Comparison of ENCODE assay signal across 1 cellular context in the genomic region with DNA sequence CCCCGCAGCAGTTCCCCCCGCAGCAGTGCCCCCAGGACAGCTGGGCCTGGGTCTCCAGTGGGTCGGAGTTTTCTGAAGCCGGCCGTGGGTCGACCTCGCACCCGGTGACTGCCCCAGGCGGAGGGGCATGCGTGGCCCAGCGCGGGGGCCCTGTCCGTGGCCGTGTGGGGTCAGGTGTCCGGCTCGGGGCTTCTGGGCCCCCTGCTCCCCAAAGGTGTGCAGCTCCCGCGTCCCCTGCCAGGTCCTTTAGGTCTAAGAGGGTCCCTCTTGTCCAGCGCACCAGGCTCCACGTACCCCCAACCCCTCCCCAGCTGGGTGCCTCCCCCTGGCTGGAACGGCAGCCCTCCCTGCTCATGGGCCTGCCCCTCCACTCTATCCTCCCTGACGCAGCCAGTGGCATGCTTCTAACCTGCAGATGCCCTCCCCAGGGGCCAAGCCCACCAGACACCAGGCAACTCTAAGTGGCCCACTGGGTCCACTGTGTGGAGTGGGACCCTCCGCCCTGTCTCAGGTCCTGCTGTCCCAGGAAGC.
TF ChIP-seq lines count a peak whose summit lies in the region.

No MANE protein-coding gene starts in this region.

TF ChIP-seq in HEK293T, 16 proteins besides CTCF, POLR2A, EP300 and RAD21 (continued from another document):
- TF ChIP-seq, protein P1, sequence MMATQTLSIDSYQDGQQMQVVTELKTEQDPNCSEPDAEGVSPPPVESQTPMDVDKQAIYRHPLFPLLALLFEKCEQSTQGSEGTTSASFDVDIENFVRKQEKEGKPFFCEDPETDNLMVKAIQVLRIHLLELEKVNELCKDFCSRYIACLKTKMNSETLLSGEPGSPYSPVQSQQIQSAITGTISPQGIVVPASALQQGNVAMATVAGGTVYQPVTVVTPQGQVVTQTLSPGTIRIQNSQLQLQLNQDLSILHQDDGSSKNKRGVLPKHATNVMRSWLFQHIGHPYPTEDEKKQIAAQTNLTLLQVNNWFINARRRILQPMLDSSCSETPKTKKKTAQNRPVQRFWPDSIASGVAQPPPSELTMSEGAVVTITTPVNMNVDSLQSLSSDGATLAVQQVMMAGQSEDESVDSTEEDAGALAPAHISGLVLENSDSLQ (IDR thresholded peaks at IDR 0.05): no peak
- no peak for TF ChIP-seq FOXK2 (IDR thresholded peaks at IDR 0.05)
- TF ChIP-seq ELF4 (IDR thresholded peaks at IDR 0.05): no peak
- TF ChIP-seq NFRKB (IDR thresholded peaks at IDR 0.05): no peak
- no peak for TF ChIP-seq FOXA1 (IDR thresholded peaks at IDR 0.05)
- TF ChIP-seq TARDBP (IDR thresholded peaks at IDR 0.05): no peak
- TF ChIP-seq SP1 (IDR thresholded peaks at IDR 0.05): no peak
- TF ChIP-seq HDGF (IDR thresholded peaks at IDR 0.05; ENCODE audit: borderline replicate concordance): no peak
- TF ChIP-seq CTBP1 (IDR thresholded peaks at IDR 0.05; ENCODE audit: borderline replicate concordance): no peak
- TF ChIP-seq SUZ12 (IDR thresholded peaks at IDR 0.05): no peak
